ENCODE assay signal across 25 cellular contexts in genomic region chr15:91168457-91168856, GRCh38.
"Had no signal": no experiment of that assay in that cellular context is flagged by ENCODE, and none has a peak within 500 bp of the region (broad histone marks: within the 10 kb centered on the region; RNA-seq: fewer than 3 reads in every experiment).

No MANE protein-coding gene starts in this region.

- H3K36me3 ChIP-seq: neutrophil, right lobe of liver, sigmoid colon, stomach, suprapubic skin, thoracic aorta, thyroid gland, tibial nerve, upper lobe of right lung, uterus had no signal

- H3K9me3 ChIP-seq: thyroid gland had no signal

- DNase-seq: naive B cell; naive thymus-derived CD8-positive, alpha-beta T cell; nephron progenitor cell; nucleus accumbens; posterior cingulate gyrus; psoas muscle; right cardiac atrium; right lobe of liver; sigmoid colon; small intestine; stimulated activated CD4-positive, alpha-beta T cell treated with anti-CD3 and anti-CD28 coated beads, Interleukin-15, amount 100 ng/mL, for 24 hours; stimulated activated CD4-positive, alpha-beta T cell treated with anti-CD3 and anti-CD28 coated beads, Interleukin-2, amount 100 ng/mL, for 24 hours; stimulated activated CD4-positive, alpha-beta T cell treated with anti-CD3 and anti-CD28 coated beads, Interleukin-2, amount 100 ng/mL, for 48 hours; stimulated activated CD4-positive, alpha-beta T cell treated with anti-CD3 and anti-CD28 coated beads, Interleukin-4, amount 100 ng/mL, for 24 hours; stimulated activated naive B cell treated with anti-CD40 and anti-IgM and Interleukin-4, amounts not matched to agents 10 μg/mL and 1 μg/mL and 100 μg/mL, for 72 hours; stimulated activated naive CD4-positive, alpha-beta T cell treated with Interleukin-2 at 50 U/mL for 16 hours; stomach; thyroid gland; upper lobe of right lung; uterus had no signal

- H3K4me3 ChIP-seq: psoas muscle, right lobe of liver, sigmoid colon, stomach, suprapubic skin, thoracic aorta, thyroid gland, tibial nerve, upper lobe of right lung, uterus had no signal

- H3K27me3 ChIP-seq: right lobe of liver, suprapubic skin, thyroid gland, tibial nerve, upper lobe of right lung, uterus had no signal

- H3K4me1 ChIP-seq: parathyroid adenoma, psoas muscle, right lobe of liver, sigmoid colon, stomach, suprapubic skin, thyroid gland, tibial nerve, upper lobe of right lung, uterus had no signal

- H3K27ac ChIP-seq: neutrophil, parathyroid adenoma, psoas muscle, right lobe of liver, sigmoid colon, stomach, suprapubic skin, thoracic aorta, thyroid gland, tibial nerve, upper lobe of right lung, uterus had no signal
